ENCODE assay signal across 4 cellular contexts in the genomic region with DNA sequence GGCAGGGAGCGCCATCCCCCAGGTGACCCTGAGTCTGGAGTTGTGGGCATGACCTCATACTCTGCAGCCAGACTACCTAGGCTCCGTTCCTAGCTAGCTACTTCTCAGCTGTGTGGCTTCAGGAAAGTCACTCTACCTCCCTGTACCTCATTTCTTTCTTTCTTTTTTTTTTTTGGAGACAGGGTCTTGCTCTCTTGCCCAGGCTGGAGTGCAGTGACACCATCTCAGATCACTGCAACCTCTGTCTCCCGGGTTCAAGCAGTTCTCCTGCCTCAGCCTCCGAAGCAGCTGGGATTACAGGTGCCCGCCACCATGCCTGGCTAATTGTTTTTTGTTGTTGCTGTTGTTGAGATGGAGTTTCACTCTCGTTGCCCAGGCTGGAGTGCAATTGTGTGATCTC.
A peak's percentile ranks its signal among the peaks of the same experiment; 100 is the strongest.
TF ChIP-seq lines count a peak whose summit lies in the region.

No MANE protein-coding gene starts in this region.

TF ChIP-seq in A549, 52 proteins besides CTCF, POLR2A, EP300 and RAD21 (continues in another document):
- TF ChIP-seq RFX5 (IDR thresholded peaks at IDR 0.05) (no peak), EHF (CRISPR knock-in tag; IDR thresholded peaks at IDR 0.05) (no peak), ZSCAN20 (CRISPR knock-in tag; IDR thresholded peaks at IDR 0.05) (no peak), NR3C1 (IDR thresholded peaks at IDR 0.05) (no peak), CHD2 (IDR thresholded peaks at IDR 0.05; ENCODE audit: low read length, partially characterized antibody) (no peak), RARB (CRISPR knock-in tag; IDR thresholded peaks at IDR 0.05) (no peak), ZFP36 (IDR thresholded peaks at IDR 0.05; ENCODE audit: borderline replicate concordance, partially characterized antibody) (no peak), JUNB (IDR thresholded peaks at IDR 0.05) (no peak), CHD4 (IDR thresholded peaks at IDR 0.05; ENCODE audit: borderline replicate concordance) (no peak), HEYL (CRISPR knock-in tag; IDR thresholded peaks at IDR 0.05) (no peak), NFE2L2 (conservative IDR thresholded peaks at IDR 0.05; ENCODE audit: low read length) (no peak), GATA3 (IDR thresholded peaks at IDR 0.05; ENCODE audit: borderline replicate concordance) (no peak), NPAS2 (CRISPR knock-in tag; IDR thresholded peaks at IDR 0.05; ENCODE audit: borderline replicate concordance) (no peak), ZNF302 (CRISPR knock-in tag; IDR thresholded peaks at IDR 0.05) (no peak)
- TF ChIP-seq, protein P1, sequence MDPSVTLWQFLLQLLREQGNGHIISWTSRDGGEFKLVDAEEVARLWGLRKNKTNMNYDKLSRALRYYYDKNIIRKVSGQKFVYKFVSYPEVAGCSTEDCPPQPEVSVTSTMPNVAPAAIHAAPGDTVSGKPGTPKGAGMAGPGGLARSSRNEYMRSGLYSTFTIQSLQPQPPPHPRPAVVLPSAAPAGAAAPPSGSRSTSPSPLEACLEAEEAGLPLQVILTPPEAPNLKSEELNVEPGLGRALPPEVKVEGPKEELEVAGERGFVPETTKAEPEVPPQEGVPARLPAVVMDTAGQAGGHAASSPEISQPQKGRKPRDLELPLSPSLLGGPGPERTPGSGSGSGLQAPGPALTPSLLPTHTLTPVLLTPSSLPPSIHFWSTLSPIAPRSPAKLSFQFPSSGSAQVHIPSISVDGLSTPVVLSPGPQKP (IDR thresholded peaks at IDR 0.05; ENCODE audit: low read depth, low read length): no peak
- TF ChIP-seq, protein P2, sequence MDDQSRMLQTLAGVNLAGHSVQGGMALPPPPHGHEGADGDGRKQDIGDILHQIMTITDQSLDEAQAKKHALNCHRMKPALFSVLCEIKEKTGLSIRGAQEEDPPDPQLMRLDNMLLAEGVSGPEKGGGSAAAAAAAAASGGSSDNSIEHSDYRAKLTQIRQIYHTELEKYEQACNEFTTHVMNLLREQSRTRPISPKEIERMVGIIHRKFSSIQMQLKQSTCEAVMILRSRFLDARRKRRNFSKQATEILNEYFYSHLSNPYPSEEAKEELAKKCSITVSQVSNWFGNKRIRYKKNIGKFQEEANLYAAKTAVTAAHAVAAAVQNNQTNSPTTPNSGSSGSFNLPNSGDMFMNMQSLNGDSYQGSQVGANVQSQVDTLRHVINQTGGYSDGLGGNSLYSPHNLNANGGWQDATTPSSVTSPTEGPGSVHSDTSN (IDR thresholded peaks at IDR 0.05): no peak

TF ChIP-seq in HEK293, 187 proteins besides CTCF, POLR2A, EP300 and RAD21:
- TF ChIP-seq TRIM28 (IDR thresholded peaks at IDR 0.05; ENCODE audit: borderline replicate concordance, low read length): no peak
- TF ChIP-seq ZNF121 (tag by site-specific recombination; IDR thresholded peaks at IDR 0.05): peak; percentile 60; the same call in 1 of the 2 replicates

TF ChIP-seq in K562, 482 proteins besides CTCF, POLR2A, EP300 and RAD21 (continues in another document):
- TF ChIP-seq, protein P3, sequence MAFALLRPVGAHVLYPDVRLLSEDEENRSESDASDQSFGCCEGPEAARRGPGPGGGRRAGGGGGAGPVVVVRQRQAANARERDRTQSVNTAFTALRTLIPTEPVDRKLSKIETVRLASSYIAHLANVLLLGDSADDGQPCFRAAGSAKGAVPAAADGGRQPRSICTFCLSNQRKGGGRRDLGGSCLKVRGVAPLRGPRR (CRISPR knock-in tag; IDR thresholded peaks at IDR 0.05): no peak
- TF ChIP-seq, protein P4, sequence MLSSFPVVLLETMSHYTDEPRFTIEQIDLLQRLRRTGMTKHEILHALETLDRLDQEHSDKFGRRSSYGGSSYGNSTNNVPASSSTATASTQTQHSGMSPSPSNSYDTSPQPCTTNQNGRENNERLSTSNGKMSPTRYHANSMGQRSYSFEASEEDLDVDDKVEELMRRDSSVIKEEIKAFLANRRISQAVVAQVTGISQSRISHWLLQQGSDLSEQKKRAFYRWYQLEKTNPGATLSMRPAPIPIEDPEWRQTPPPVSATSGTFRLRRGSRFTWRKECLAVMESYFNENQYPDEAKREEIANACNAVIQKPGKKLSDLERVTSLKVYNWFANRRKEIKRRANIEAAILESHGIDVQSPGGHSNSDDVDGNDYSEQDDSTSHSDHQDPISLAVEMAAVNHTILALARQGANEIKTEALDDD (IDR thresholded peaks at IDR 0.05): no peak
- TF ChIP-seq ZNF384 (IDR thresholded peaks at IDR 0.05; ENCODE audit: low read depth, low read length) (0 out of 2 replicates have a peak, but pooled peaks have one; percentile 26), ZNF121 (CRISPR knock-in tag; conservative IDR thresholded peaks at IDR 0.05) (peak; percentile 95), ZNF224 (CRISPR knock-in tag; IDR thresholded peaks at IDR 0.05) (no peak), POLR2AphosphoS2 (IDR thresholded peaks at IDR 0.05; ENCODE audit: low read length) (no peak), MEF2D (tag; conservative IDR thresholded peaks at IDR 0.05; ENCODE audit: low read depth) (no peak), CBFB (CRISPR knock-in tag; IDR thresholded peaks at IDR 0.05) (no peak), MYBL2 (IDR thresholded peaks at IDR 0.05; ENCODE audit: low read depth) (no peak), MYBL2 (CRISPR knock-in tag; IDR thresholded peaks at IDR 0.05; ENCODE audit: borderline replicate concordance) (no peak), ATF7 (IDR thresholded peaks at IDR 0.05) (no peak), ZNF133 (CRISPR knock-in tag; IDR thresholded peaks at IDR 0.05) (no peak), TRIM28 (IDR thresholded peaks at IDR 0.05) (no peak), RFX1 (IDR thresholded peaks at IDR 0.05) (no peak)
- TF ChIP-seq, protein P5, sequence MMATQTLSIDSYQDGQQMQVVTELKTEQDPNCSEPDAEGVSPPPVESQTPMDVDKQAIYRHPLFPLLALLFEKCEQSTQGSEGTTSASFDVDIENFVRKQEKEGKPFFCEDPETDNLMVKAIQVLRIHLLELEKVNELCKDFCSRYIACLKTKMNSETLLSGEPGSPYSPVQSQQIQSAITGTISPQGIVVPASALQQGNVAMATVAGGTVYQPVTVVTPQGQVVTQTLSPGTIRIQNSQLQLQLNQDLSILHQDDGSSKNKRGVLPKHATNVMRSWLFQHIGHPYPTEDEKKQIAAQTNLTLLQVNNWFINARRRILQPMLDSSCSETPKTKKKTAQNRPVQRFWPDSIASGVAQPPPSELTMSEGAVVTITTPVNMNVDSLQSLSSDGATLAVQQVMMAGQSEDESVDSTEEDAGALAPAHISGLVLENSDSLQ (IDR thresholded peaks at IDR 0.05): no peak
- TF ChIP-seq, protein P6, sequence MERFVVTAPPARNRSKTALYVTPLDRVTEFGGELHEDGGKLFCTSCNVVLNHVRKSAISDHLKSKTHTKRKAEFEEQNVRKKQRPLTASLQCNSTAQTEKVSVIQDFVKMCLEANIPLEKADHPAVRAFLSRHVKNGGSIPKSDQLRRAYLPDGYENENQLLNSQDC (CRISPR knock-in tag; IDR thresholded peaks at IDR 0.05): no peak

TF ChIP-seq in GM12891, 5 proteins besides CTCF, POLR2A, EP300 and RAD21:
- no peak for TF ChIP-seq PAX5 (IDR thresholded peaks at IDR 0.05; ENCODE audit: insufficient read depth, low read length, severe bottlenecking)
- no peak for TF ChIP-seq POLR2AphosphoS5 (IDR thresholded peaks at IDR 0.05; ENCODE audit: low read depth, low read length)
- no peak for TF ChIP-seq POU2F2 (IDR thresholded peaks at IDR 0.05; ENCODE audit: low read depth, low read length)
- TF ChIP-seq TAF1 (IDR thresholded peaks at IDR 0.05; ENCODE audit: low read depth, low read length): no peak
- no peak for TF ChIP-seq SPI1 (IDR thresholded peaks at IDR 0.05; ENCODE audit: low read depth, low read length)
